ENCODE assay signal across 34 cellular contexts in the genomic region with DNA sequence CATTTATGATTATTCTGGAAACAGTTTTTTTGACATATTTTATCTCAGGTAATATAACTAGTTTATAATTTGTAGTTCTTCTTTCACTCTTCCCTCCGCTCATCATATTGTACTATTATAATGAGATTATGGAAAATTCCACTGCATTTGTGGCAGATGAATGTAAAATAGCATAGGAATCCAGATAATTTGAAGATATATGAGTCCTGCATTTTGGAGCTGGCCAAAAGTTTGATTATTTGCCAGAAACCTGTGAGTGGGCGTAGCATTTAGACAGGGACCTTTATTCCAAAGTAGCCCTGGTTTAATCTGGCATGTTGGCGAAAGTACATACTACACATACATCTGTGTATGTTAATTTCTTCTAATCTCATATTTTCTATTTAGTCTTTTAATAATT.
"Had no signal": no experiment of that assay in that cellular context is flagged by ENCODE, and none has a peak within 500 bp of the region (broad histone marks: within the 10 kb centered on the region; RNA-seq: fewer than 3 reads in every experiment).

No MANE protein-coding gene starts in this region.

- H3K27ac ChIP-seq: KMS-11 had no signal

- H3K9ac ChIP-seq: KMS-11 had no signal

- DNase-seq: Karpas-422, Kasumi-1, KG1, MG63, MM.1S, MV-4-11, NCI-H1048, NCI-H1092, NCI-H1092 treated with DMSO at 0.1 percent for 48 hours, NCI-H1105, NCI-H1105 treated with DMSO at 0.1 percent for 48 hours, NCI-H1417, NCI-H1417 treated with DMSO at 0.1 percent for 48 hours, NCI-H1436, NCI-H1436 treated with DMSO at 0.1 percent for 48 hours, NCI-H146, NCI-H1694, NCI-H1694 treated with DMSO at 0.1 percent for 48 hours, NCI-H187, NCI-H187 treated with DMSO at 0.1 percent for 48 hours, NCI-H1930, NCI-H2029, NCI-H2029 treated with DMSO at 0.1 percent for 48 hours, NCI-H2081, NCI-H2081 treated with DMSO at 0.1 percent for 48 hours, NCI-H2107, NCI-H2171, NCI-H2171 treated with DMSO at 0.1 percent for 48 hours, NCI-H2227 treated with DMSO at 0.1 percent for 48 hours, NCI-H226, NCI-H345, NCI-H446, NCI-H446 treated with DMSO at 0.1 percent for 48 hours had no signal

- H3K36me3 ChIP-seq: MG63 had no signal

- H3K9me3 ChIP-seq: MG63 had no signal

- H3K4me3 ChIP-seq: MG63 had no signal

- H3K27me3 ChIP-seq: MG63 had no signal

- H3K4me2 ChIP-seq: KMS-11 had no signal
